Comparison of ENCODE assay signal across 10 cellular contexts in the genomic region with DNA sequence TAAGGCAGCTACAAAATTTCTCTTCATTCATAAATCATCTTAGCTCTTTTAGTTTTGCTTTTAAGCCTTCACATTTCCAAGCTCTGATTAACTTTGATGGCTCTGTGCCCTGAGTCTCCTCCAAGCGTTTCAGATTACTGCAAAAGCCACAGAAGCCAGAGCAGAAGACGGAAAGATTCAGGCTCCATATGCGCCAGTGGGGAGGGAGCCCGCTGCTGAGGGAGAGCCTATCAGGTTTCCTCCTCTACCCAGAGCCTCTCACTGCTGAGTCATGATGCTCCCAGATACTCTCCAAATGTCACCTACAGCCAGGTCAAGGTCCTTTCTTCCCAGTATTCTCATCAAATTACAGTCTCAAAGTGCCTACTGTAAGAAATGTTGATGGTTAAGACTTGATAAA.
DNase-seq lines count a peak whose midpoint lies in the region; ATAC-seq, FAIRE-seq and TF ChIP-seq lines count a peak whose summit lies in the region.
"Had no signal": no experiment of that assay in that cellular context is flagged by ENCODE, and none has a peak within 500 bp of the region (broad histone marks: within the 10 kb centered on the region; RNA-seq: fewer than 3 reads in every experiment).

No MANE protein-coding gene starts in this region.

- H3K9me3 ChIP-seq in K562 (replicated peaks; ENCODE audit: control insufficient read depth, insufficient read depth, low read depth, low read length): no peaks in the 10 kb centered on the region

- no peaks in the 10 kb centered on the region for H3K27me3 ChIP-seq in K562 (ENCODE audit: control insufficient read depth in 2 of 2, insufficient read depth in 2 of 2, low read length in 2 of 2)

- no peaks in the 10 kb centered on the region for H3K79me2 ChIP-seq in K562 (ENCODE audit: control insufficient read depth, insufficient read depth, low read length)

- H3K4me3 ChIP-seq in K562: no peak overlapping the region

- FAIRE-seq in K562 (lab: Jason Lieb, UNC): no peak
- FAIRE-seq: G401.6 had no signal

- DNase-seq in AG09319 (ENCODE audit: extremely low read depth, low read depth) (peak; percentile 67), LHCN-M2 (ENCODE audit: low read depth) (peak; percentile 79), K562 (ENCODE audit: extremely low read depth in 1 of 4, low spot score in 3 of 4) (peak; percentile 10 to 19 (median 14)), kidney tubule cell (ENCODE audit: low spot score) (peak; percentile 52), Kasumi-1 (lab: John Stamatoyannopoulos, UW) (no peak), activated T-cell treated with anti-CD3 and anti-CD28 coated beads for 4 hours (no peak)

- intact Hi-C loops in K562 (cut with micrococcal nuclease): no loop called here

- H3K9ac ChIP-seq in K562 (ENCODE audit: insufficient read depth in 1 of 2, low read depth in 2 of 2, low read length in 2 of 2): no peak overlapping the region

- H2AFZ ChIP-seq in K562 (ENCODE audit: low read depth, low read length): no peak overlapping the region

- no peak for TF ChIP-seq EP300 in K562 (IDR thresholded peaks at IDR 0.05; ENCODE audit: low read length)

- no peak overlapping the region for H3K4me2 ChIP-seq in K562 (ENCODE audit: insufficient read depth, low read length)

- 0% methylated on average over 4 of the region's 4 CpGs for WGBS in K562 (ENCODE audit: insufficient coverage, low coverage, missing lambda C conversion rate)

- no peaks in the 10 kb centered on the region for H4K20me1 ChIP-seq in K562 (replicated peaks; ENCODE audit: control insufficient read depth, insufficient read depth, low read length)

- H3K9me1 ChIP-seq in K562 (ENCODE audit: control insufficient read depth, insufficient read depth, low read length): no peaks in the 10 kb centered on the region

- no peak for TF ChIP-seq POLR2A in K562 (conservative IDR thresholded peaks at IDR 0.05)

- H3K27ac ChIP-seq in K562 (ENCODE audit: extremely low read depth, low read depth, low read length): no peak overlapping the region
- H3K27ac ChIP-seq: VCaP had no signal

- no peaks in the 10 kb centered on the region for H3K36me3 ChIP-seq in K562 (ENCODE audit: control insufficient read depth, insufficient read depth, low read length)

- BruUV-seq in K562 (replicated peaks; lab: Mats Ljungman, UMichigan): no TSS peak

- H3K4me1 ChIP-seq in K562 (replicated peaks in 1 of 2; ENCODE audit: control insufficient read depth in 2 of 2, insufficient read depth in 2 of 2, low read length in 2 of 2): no peaks in the 10 kb centered on the region

- TF ChIP-seq RAD21 in K562 (CRISPR knock-in tag; conservative IDR thresholded peaks at IDR 0.05 in 1 of 2, IDR thresholded peaks at IDR 0.05 in 1 of 2): no peak

- peak; percentile 60; the same call in 1 of the 3 replicates for ATAC-seq in K562
- no peak for ATAC-seq in HG03159 (IDR thresholded peaks at IDR 0.05; ENCODE audit: unreplicated experiment)
- ATAC-seq in HG03571 (IDR thresholded peaks at IDR 0.05; ENCODE audit: unreplicated experiment): no peak

- TF ChIP-seq CTCF in AG09319 (IDR thresholded peaks at IDR 0.05; ENCODE audit: low read depth, low read length): no peak
- no peak for TF ChIP-seq CTCF in K562 (IDR thresholded peaks at IDR 0.05 in 2 of 3, conservative IDR thresholded peaks at IDR 0.05 in 1 of 3; ENCODE audit: insufficient read depth in 2 of 3, low read depth in 1 of 3, low read length in 3 of 3)

- POLR2A ChIA-PET in K562 (lab: Yijun Ruan, JAX): no interaction called here

- in situ Hi-C loops in K562 (cut with MboI): no loop called here

- CTCF ChIA-PET in K562 (lab: Yijun Ruan, JAX; ENCODE audit: low intra/inter-chr PET ratio): no interaction called here

TF ChIP-seq in K562, 482 proteins besides CTCF, POLR2A, EP300 and RAD21:
- TF ChIP-seq NFE2 (IDR thresholded peaks at IDR 0.05; ENCODE audit: low read depth) (peak; percentile 78), ZNF316 (IDR thresholded peaks at IDR 0.05) (0 out of 2 replicates have a peak, but pooled peaks have one; percentile 11), C11orf30 (IDR thresholded peaks at IDR 0.05; ENCODE audit: low read depth) (peak; percentile 41; the same call in 1 of the 2 replicates), MAFG (tag; conservative IDR thresholded peaks at IDR 0.05) (peak; percentile 39; the same call in 1 of the 2 replicates)
- TF ChIP-seq, protein P1, sequence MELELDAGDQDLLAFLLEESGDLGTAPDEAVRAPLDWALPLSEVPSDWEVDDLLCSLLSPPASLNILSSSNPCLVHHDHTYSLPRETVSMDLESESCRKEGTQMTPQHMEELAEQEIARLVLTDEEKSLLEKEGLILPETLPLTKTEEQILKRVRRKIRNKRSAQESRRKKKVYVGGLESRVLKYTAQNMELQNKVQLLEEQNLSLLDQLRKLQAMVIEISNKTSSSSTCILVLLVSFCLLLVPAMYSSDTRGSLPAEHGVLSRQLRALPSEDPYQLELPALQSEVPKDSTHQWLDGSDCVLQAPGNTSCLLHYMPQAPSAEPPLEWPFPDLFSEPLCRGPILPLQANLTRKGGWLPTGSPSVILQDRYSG (tag; conservative IDR thresholded peaks at IDR 0.05; ENCODE audit: low read depth): no peak
TF ChIP-seq in K562: peak in this region for 4.

Comparison
In these comparisons a context has a peak if more than half of its experiments do, and no peak if none do; other contexts are left out.
1. DNase-seq: peak in AG09319 (single experiment), LHCN-M2 (single experiment), K562 (4 of 4) and kidney tubule cell (single experiment); none in Kasumi-1 (0 of 2) and activated T-cell treated with anti-CD3 and anti-CD28 coated beads for 4 hours (single experiment).